Comparison of ENCODE assay signal across 8 cellular contexts in genomic region chr9:136545065-136545965, GRCh38. TPM values are rescaled to one million over a fixed set of nuclear protein-coding genes. Genes with fewer than 3 reads are reported as not detected.
DNase-seq lines count a peak whose midpoint lies in the region; ATAC-seq and TF ChIP-seq lines count a peak whose summit lies in the region.

No MANE protein-coding gene starts in this region.

- H3K4me3 ChIP-seq in WI38 (ENCODE audit: low read depth, low read length) (peak overlapping the region; percentile 71), cardiac fibroblast (replicated peaks in 1 of 2; ENCODE audit: low read depth in 2 of 2, low read length in 2 of 2) (peak overlapping the region; percentile 73 to 79), mesodermal cell (ENCODE audit: extremely low read depth, insufficient read depth, low read length, poor library complexity, severe bottlenecking) (peak overlapping the region; percentile 92), stomach smooth muscle (ENCODE audit: low read length in 2 of 2) (peak overlapping the region; percentile 74 to 86)

- H3K4me1 ChIP-seq in mesodermal cell (ENCODE audit: control insufficient read depth, insufficient read depth, low read length, poor library complexity, severe bottlenecking) (peaks cover 26% of the 10 kb centered on the region), stomach smooth muscle (ENCODE audit: control insufficient read depth, insufficient read depth, low read length) (peaks cover 80% of the 10 kb centered on the region)

- ATAC-seq in HG03135 (IDR thresholded peaks at IDR 0.05; ENCODE audit: unreplicated experiment): peak; percentile 26

- H3K9me3 ChIP-seq in mesodermal cell (ENCODE audit: control insufficient read depth, low read length) (no peaks in the 10 kb centered on the region), stomach smooth muscle (ENCODE audit: control insufficient read depth in 2 of 2, low read length in 2 of 2) (no peaks in the 10 kb centered on the region)

- H3K9ac ChIP-seq in stomach smooth muscle (ENCODE audit: low read length in 2 of 2): peak overlapping the region; percentile 77 to 78

- TF ChIP-seq CTCF in WI38 (IDR thresholded peaks at IDR 0.05; ENCODE audit: low read depth, low read length): no peak
- no peak for TF ChIP-seq CTCF in cardiac fibroblast (IDR thresholded peaks at IDR 0.05; ENCODE audit: low read depth, low read length)

- H3K36me3 ChIP-seq in mesodermal cell (ENCODE audit: control insufficient read depth, insufficient read depth, low read length) (peaks cover 36% of the 10 kb centered on the region), stomach smooth muscle (ENCODE audit: control insufficient read depth in 2 of 2, insufficient read depth in 2 of 2, low read length in 2 of 2) (peaks cover 0 to 2% of the 10 kb centered on the region in 2 donors)

- H3K27me3 ChIP-seq in stomach smooth muscle (ENCODE audit: control insufficient read depth in 1 of 2, insufficient read depth in 2 of 2, low read length in 2 of 2): no peaks in the 10 kb centered on the region

- 0% methylated on average over 85 to 87 of the region's 114 CpGs for WGBS in mesodermal cell (ENCODE audit: insufficient coverage in 2 of 2), 2 experiments

- peak overlapping the region; percentile 5 for H3K27ac ChIP-seq in mesodermal cell (ENCODE audit: low read depth, low read length, severe bottlenecking)
- peak overlapping the region; percentile 76 for H3K27ac ChIP-seq in stomach smooth muscle (ENCODE audit: low read length)

- peak; percentile 57 for DNase-seq in GM19238 (ENCODE audit: insufficient read length, low spot score)
- DNase-seq in cardiac fibroblast (ENCODE audit: low read depth in 2 of 2): peak in 1 of 2 donors; percentile 25
- DNase-seq in NCI-H1930 (lab: John Stamatoyannopoulos, UW): no peak
- DNase-seq in DMS153 treated with DMSO at 0.1 percent for 48 hours (lab: John Stamatoyannopoulos, UW; ENCODE audit: unreplicated experiment): no peak

RNA-seq across cellular contexts. Expression of gene NOTCH1, which starts 0.5 kb away (rescaled TPM):
- polyA plus RNA-seq in mesodermal cell (2013, experiment 1 of 2): 65.5 TPM
- 44.0 TPM for polyA plus RNA-seq in mesodermal cell (2013, experiment 2 of 2)
